ENCODE assay signal across 4 cellular contexts in the genomic region with DNA sequence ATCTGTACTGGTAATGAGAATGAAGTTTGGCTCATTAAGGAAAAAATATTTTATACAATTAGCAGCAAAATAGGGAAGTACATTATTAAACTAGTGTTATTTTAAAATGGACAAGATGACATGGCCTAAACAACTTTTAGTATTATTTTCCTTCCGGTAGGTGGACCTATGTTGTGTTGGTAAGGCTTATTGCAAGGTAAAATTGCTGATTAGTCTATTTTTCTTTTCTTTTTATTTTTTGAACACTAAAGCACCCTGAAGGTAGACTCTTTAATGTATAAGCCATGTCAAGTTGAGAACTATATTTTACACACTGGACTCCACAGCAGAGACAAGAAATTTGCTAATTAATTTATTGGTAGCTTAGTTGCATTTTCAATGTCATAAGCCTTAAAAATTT.
TF ChIP-seq lines count a peak whose summit lies in the region.

No MANE protein-coding gene starts in this region.

TF ChIP-seq in HepG2, 621 proteins besides CTCF, POLR2A, EP300 and RAD21 (continues in another document):
- TF ChIP-seq ZNF430 (CRISPR knock-in tag; IDR thresholded peaks at IDR 0.05) (no peak), MAFF (IDR thresholded peaks at IDR 0.05; ENCODE audit: low read depth, low read length) (peak; percentile 68), HES4 (CRISPR knock-in tag; IDR thresholded peaks at IDR 0.05; ENCODE audit: borderline replicate concordance) (no peak), KMT2A (CRISPR knock-in tag; IDR thresholded peaks at IDR 0.05) (no peak), ZSCAN31 (CRISPR knock-in tag; IDR thresholded peaks at IDR 0.05; ENCODE audit: low read depth) (no peak)
- TF ChIP-seq, protein P1, sequence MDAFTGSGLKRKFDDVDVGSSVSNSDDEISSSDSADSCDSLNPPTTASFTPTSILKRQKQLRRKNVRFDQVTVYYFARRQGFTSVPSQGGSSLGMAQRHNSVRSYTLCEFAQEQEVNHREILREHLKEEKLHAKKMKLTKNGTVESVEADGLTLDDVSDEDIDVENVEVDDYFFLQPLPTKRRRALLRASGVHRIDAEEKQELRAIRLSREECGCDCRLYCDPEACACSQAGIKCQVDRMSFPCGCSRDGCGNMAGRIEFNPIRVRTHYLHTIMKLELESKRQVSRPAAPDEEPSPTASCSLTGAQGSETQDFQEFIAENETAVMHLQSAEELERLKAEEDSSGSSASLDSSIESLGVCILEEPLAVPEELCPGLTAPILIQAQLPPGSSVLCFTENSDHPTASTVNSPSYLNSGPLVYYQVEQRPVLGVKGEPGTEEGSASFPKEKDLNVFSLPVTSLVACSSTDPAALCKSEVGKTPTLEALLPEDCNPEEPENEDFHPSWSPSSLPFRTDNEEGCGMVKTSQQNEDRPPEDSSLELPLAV (CRISPR knock-in tag; conservative IDR thresholded peaks at IDR 0.05; ENCODE audit: low read depth), result no peak

TF ChIP-seq in A549, 52 proteins besides CTCF, POLR2A, EP300 and RAD21:
- TF ChIP-seq RFX5 (IDR thresholded peaks at IDR 0.05) (no peak), MAFK (IDR thresholded peaks at IDR 0.05; ENCODE audit: partially characterized antibody) (peak; percentile 69)

TF ChIP-seq in IMR-90, 13 proteins besides CTCF, POLR2A, EP300 and RAD21:
- TF ChIP-seq MAFK (IDR thresholded peaks at IDR 0.05; ENCODE audit: low read depth, low read length) (peak; percentile 61), CEBPB (IDR thresholded peaks at IDR 0.05; ENCODE audit: low read depth, low read length) (no peak), RFX5 (IDR thresholded peaks at IDR 0.05; ENCODE audit: low read depth, low read length) (no peak)
TF ChIP-seq in IMR-90: peak in this region for 1.

TF ChIP-seq in K562, 482 proteins besides CTCF, POLR2A, EP300 and RAD21 (continues in another document):
- TF ChIP-seq KAT7 (CRISPR knock-in tag; IDR thresholded peaks at IDR 0.05; ENCODE audit: borderline replicate concordance) (no peak), CBX2 (IDR thresholded peaks at IDR 0.05; ENCODE audit: insufficient read depth, low read length, poor library complexity, severe bottlenecking) (no peak), ZNF224 (CRISPR knock-in tag; IDR thresholded peaks at IDR 0.05) (no peak), ZNF764 (CRISPR knock-in tag; IDR thresholded peaks at IDR 0.05; ENCODE audit: low read depth) (no peak), CBX3 (IDR thresholded peaks at IDR 0.05; ENCODE audit: borderline replicate concordance in 1 of 2, low read length in 2 of 2) (no peak), FOXJ3 (CRISPR knock-in tag; IDR thresholded peaks at IDR 0.05) (no peak), ZNF316 (IDR thresholded peaks at IDR 0.05) (peak; percentile 86), SPI1 (IDR thresholded peaks at IDR 0.05; ENCODE audit: borderline replicate concordance, low read depth, low read length) (no peak), ETV1 (tag; conservative IDR thresholded peaks at IDR 0.05; ENCODE audit: low read depth) (no peak), IRF2 (CRISPR knock-in tag; IDR thresholded peaks at IDR 0.05) (no peak), SMARCE1 (IDR thresholded peaks at IDR 0.05) (no peak), CCAR2 (IDR thresholded peaks at IDR 0.05; ENCODE audit: low read depth, low read length) (no peak), C11orf30 (IDR thresholded peaks at IDR 0.05; ENCODE audit: low read depth) (peak; percentile 73), KLF1 (tag; IDR thresholded peaks at IDR 0.05) (no peak), MIER1 (IDR thresholded peaks at IDR 0.05; ENCODE audit: low read depth) (no peak), MAFF (IDR thresholded peaks at IDR 0.05; ENCODE audit: low read length) (peak; percentile 68), MCM7 (IDR thresholded peaks at IDR 0.05) (no peak), SNIP1 (IDR thresholded peaks at IDR 0.05; ENCODE audit: low read depth) (no peak), ESRRA (IDR thresholded peaks at IDR 0.05; ENCODE audit: borderline replicate concordance, low read depth) (no peak), MAFK (IDR thresholded peaks at IDR 0.05; ENCODE audit: low read length) (peak; percentile 61; the same call in 1 of the 2 replicates), TRIM24 (IDR thresholded peaks at IDR 0.05) (no peak), TGIF2 (CRISPR knock-in tag; IDR thresholded peaks at IDR 0.05) (no peak), CXXC5 (CRISPR knock-in tag; IDR thresholded peaks at IDR 0.05) (no peak), SRF (CRISPR knock-in tag; IDR thresholded peaks at IDR 0.05) (no peak), RBM39 (optimal IDR thresholded peaks at IDR 0.05; ENCODE audit: low read depth, low read length) (no peak), ARID1B (IDR thresholded peaks at IDR 0.05) (no peak), ZFP30 (CRISPR knock-in tag; IDR thresholded peaks at IDR 0.05; ENCODE audit: borderline replicate concordance) (no peak), GABPB2 (CRISPR knock-in tag; conservative IDR thresholded peaks at IDR 0.05) (no peak), ETS2 (tag; IDR thresholded peaks at IDR 0.05; ENCODE audit: borderline replicate concordance, poor library complexity, severe bottlenecking) (no peak), MAFG (tag; conservative IDR thresholded peaks at IDR 0.05) (peak; percentile 58), IFI16 (CRISPR knock-in tag; IDR thresholded peaks at IDR 0.05) (no peak), ZNF696 (CRISPR knock-in tag; conservative IDR thresholded peaks at IDR 0.05) (no peak)
- TF ChIP-seq, protein P2, sequence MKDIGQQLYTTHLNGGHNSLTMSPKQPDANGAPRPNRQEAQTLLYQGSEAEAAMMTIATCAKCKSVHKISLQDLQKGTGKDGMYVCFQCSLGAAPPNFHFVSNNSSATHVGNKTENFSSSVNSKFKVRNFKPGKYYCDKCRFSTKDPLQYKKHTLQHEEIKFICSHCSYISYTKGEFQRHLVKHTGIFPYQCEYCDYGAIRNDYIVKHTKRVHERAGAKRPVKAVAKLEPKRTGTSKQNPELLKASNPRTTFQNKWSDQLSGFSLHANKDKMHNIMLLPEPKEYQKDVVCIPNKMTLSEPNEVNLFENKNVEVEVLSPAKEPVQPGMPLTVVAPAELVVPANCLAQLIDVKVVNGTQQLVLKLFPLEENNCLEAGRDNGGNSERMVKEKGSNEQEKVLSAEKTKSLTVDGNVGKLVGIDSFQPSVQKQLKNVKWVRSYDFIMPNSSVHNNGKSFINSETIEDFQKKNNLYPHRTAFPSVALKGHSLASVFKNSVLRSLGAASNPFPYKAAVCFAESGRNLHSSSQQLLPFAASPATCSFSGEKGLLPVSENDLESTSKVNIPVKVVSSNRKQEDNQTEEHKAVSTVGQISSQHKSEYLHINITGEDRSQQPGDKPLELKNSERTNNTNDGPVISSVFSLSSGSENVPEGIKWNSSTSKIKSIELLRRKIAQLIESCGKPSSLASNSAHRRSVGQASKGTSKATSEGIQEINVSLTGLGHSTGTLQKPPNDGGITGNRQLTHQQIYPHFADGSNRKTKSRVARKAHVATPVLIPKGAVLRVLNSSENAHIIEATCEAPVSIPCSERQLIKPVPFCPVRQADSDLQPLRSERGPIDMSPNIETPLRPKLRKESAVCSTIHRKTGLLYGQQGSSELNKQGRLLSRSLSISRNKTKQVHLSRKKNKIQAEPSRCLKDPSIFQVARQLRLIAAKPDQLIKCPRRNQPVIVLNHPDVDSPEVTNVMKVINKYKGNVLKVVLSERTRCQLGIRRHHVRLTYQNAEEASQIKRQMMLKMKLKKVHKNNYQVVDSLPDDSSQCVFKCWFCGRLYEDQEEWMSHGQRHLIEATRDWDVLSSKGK (CRISPR knock-in tag; IDR thresholded peaks at IDR 0.05), result no peak
- TF ChIP-seq, protein P3, sequence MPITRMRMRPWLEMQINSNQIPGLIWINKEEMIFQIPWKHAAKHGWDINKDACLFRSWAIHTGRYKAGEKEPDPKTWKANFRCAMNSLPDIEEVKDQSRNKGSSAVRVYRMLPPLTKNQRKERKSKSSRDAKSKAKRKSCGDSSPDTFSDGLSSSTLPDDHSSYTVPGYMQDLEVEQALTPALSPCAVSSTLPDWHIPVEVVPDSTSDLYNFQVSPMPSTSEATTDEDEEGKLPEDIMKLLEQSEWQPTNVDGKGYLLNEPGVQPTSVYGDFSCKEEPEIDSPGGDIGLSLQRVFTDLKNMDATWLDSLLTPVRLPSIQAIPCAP (CRISPR knock-in tag; IDR thresholded peaks at IDR 0.05; ENCODE audit: borderline replicate concordance), result no peak
- TF ChIP-seq, protein P4, sequence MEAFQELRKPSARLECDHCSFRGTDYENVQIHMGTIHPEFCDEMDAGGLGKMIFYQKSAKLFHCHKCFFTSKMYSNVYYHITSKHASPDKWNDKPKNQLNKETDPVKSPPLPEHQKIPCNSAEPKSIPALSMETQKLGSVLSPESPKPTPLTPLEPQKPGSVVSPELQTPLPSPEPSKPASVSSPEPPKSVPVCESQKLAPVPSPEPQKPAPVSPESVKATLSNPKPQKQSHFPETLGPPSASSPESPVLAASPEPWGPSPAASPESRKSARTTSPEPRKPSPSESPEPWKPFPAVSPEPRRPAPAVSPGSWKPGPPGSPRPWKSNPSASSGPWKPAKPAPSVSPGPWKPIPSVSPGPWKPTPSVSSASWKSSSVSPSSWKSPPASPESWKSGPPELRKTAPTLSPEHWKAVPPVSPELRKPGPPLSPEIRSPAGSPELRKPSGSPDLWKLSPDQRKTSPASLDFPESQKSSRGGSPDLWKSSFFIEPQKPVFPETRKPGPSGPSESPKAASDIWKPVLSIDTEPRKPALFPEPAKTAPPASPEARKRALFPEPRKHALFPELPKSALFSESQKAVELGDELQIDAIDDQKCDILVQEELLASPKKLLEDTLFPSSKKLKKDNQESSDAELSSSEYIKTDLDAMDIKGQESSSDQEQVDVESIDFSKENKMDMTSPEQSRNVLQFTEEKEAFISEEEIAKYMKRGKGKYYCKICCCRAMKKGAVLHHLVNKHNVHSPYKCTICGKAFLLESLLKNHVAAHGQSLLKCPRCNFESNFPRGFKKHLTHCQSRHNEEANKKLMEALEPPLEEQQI (IDR thresholded peaks at IDR 0.05), result no peak
- TF ChIP-seq, protein P5, sequence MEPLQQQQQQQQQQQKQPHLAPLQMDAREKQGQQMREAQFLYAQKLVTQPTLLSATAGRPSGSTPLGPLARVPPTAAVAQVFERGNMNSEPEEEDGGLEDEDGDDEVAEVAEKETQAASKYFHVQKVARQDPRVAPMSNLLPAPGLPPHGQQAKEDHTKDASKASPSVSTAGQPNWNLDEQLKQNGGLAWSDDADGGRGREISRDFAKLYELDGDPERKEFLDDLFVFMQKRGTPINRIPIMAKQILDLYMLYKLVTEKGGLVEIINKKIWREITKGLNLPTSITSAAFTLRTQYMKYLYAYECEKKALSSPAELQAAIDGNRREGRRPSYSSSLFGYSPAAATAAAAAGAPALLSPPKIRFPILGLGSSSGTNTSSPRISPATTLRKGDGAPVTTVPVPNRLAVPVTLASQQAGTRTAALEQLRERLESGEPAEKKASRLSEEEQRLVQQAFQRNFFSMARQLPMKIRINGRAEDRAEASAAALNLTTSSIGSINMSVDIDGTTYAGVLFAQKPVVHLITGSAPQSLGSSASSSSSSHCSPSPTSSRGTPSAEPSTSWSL (CRISPR knock-in tag; IDR thresholded peaks at IDR 0.05; ENCODE audit: borderline replicate concordance), result no peak
- TF ChIP-seq, protein P6, sequence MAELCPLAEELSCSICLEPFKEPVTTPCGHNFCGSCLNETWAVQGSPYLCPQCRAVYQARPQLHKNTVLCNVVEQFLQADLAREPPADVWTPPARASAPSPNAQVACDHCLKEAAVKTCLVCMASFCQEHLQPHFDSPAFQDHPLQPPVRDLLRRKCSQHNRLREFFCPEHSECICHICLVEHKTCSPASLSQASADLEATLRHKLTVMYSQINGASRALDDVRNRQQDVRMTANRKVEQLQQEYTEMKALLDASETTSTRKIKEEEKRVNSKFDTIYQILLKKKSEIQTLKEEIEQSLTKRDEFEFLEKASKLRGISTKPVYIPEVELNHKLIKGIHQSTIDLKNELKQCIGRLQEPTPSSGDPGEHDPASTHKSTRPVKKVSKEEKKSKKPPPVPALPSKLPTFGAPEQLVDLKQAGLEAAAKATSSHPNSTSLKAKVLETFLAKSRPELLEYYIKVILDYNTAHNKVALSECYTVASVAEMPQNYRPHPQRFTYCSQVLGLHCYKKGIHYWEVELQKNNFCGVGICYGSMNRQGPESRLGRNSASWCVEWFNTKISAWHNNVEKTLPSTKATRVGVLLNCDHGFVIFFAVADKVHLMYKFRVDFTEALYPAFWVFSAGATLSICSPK (IDR thresholded peaks at IDR 0.05; ENCODE audit: borderline replicate concordance), result no peak
- TF ChIP-seq, protein P7, sequence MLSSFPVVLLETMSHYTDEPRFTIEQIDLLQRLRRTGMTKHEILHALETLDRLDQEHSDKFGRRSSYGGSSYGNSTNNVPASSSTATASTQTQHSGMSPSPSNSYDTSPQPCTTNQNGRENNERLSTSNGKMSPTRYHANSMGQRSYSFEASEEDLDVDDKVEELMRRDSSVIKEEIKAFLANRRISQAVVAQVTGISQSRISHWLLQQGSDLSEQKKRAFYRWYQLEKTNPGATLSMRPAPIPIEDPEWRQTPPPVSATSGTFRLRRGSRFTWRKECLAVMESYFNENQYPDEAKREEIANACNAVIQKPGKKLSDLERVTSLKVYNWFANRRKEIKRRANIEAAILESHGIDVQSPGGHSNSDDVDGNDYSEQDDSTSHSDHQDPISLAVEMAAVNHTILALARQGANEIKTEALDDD (IDR thresholded peaks at IDR 0.05), result no peak
